In genomic region chr12:15956413-15957185, GRCh38 we compare ENCODE assay signal across 18 cellular contexts. TPM values are rescaled to one million over a fixed set of nuclear protein-coding genes. Genes with fewer than 3 reads are reported as not detected.
DNase-seq lines count a peak whose midpoint lies in the region; ATAC-seq, FAIRE-seq and TF ChIP-seq lines count a peak whose summit lies in the region.
"Had no signal": no experiment of that assay in that cellular context is flagged by ENCODE, and none has a peak within 500 bp of the region (broad histone marks: within the 10 kb centered on the region; RNA-seq: fewer than 3 reads in every experiment).

No MANE protein-coding gene starts in this region.

- DNase-seq in HepG2 (ENCODE audit: low spot score) = no peak
- DNase-seq in GM12878 (ENCODE audit: low read depth, low spot score) = no peak
- DNase-seq in left kidney (ENCODE audit: low read depth, low spot score) = peak; percentile 70
- DNase-seq in neuronal stem cell (ENCODE audit: low spot score) = no peak
- no peak for DNase-seq in SKM-1 (lab: John Stamatoyannopoulos, UW; ENCODE audit: unreplicated experiment)
- no peak for DNase-seq in GOT3 (lab: John Stamatoyannopoulos, UW)
- no peak for DNase-seq in NCI-H1930 (lab: John Stamatoyannopoulos, UW)
- DNase-seq: activated CD8-positive, alpha-beta T cell treated with anti-CD3 and anti-CD28 coated beads, Interleukin-2, amount 10 ng/mL, durations not matched to agents 7 days and 5 days; activated effector memory CD4-positive, alpha-beta T cell treated with Interleukin-2 at 50 U/mL for 16 hours; lower lobe of right lung; NCI-H1092; Peyer's patch; stimulated activated CD4-positive, alpha-beta T cell treated with anti-CD3 and anti-CD28 coated beads, Interleukin-2, amount 100 ng/mL, for 24 hours; SW 1271; WERI-Rb-1 had no signal

- no peak overlapping the region for H2BK15ac ChIP-seq in neuronal stem cell (ENCODE audit: low read length)

- H4K20me1 ChIP-seq in HepG2 (ENCODE audit: insufficient read depth, low read length) (no peaks in the 10 kb centered on the region), GM12878 (ENCODE audit: control insufficient read depth, insufficient read depth) (no peaks in the 10 kb centered on the region)

- WGBS in liver = 72% methylated on average over 9 of the region's 9 CpGs
- WGBS in HepG2 (ENCODE audit: low lambda C conversion rate) = 96% methylated on average over 9 of the region's 9 CpGs
- WGBS in GM12878 (ENCODE audit: insufficient coverage, insufficient replicate concordance, low lambda C conversion rate, missing lambda C conversion rate) = 95% methylated on average over 9 of the region's 9 CpGs
- WGBS in neuronal stem cell (ENCODE audit: extremely low coverage in 2 of 2, insufficient read length in 2 of 2, insufficient replicate concordance in 1 of 2), 2 donors = no CpG with 5 or more reads among the region's 9 CpGs

- no peak overlapping the region for H2AK5ac ChIP-seq in neuronal stem cell (ENCODE audit: low read depth, low read length)

- no peak overlapping the region for H4K8ac ChIP-seq in neuronal stem cell (ENCODE audit: low read depth, low read length)

- no peak overlapping the region for H2BK5ac ChIP-seq in neuronal stem cell (ENCODE audit: low read length)

- H3K4me1 ChIP-seq in liver (ENCODE audit: control insufficient read depth in 4 of 4, insufficient read depth in 4 of 4, low read length in 3 of 4) (peaks cover 0 to 8% (median 2%) of the 10 kb centered on the region in 4 donors), HepG2 (ENCODE audit: insufficient read depth, low read length) (peaks cover 11% of the 10 kb centered on the region; the same call in 1 of the 2 replicates), GM12878 (ENCODE audit: control insufficient read depth, insufficient read depth, low read length) (no peaks in the 10 kb centered on the region), neuronal stem cell (ENCODE audit: control insufficient read depth in 2 of 2, insufficient read depth in 1 of 2, low read depth in 1 of 2, low read length in 2 of 2) (no peaks in the 10 kb centered on the region)
- H3K4me1 ChIP-seq: lower lobe of right lung, Peyer's patch, right atrium auricular region had no signal

- POLR2A ChIA-PET in HepG2 (lab: Yijun Ruan, JAX) (no interaction called here), GM12878 (lab: Charles Lee) (no interaction called here)

- TF ChIP-seq EP300 in HepG2 (IDR thresholded peaks at IDR 0.05; ENCODE audit: low read depth in 2 of 2, low read length in 2 of 2) (no peak), HepG2 (CRISPR knock-in tag; IDR thresholded peaks at IDR 0.05; ENCODE audit: borderline replicate concordance) (no peak), GM12878 (IDR thresholded peaks at IDR 0.05; ENCODE audit: borderline replicate concordance in 1 of 2, control insufficient read depth in 1 of 2, low read depth in 2 of 2, low read length in 2 of 2) (no peak)

- H3K4me2 ChIP-seq in HepG2 (ENCODE audit: low read depth, low read length) (no peak overlapping the region), GM12878 (ENCODE audit: control insufficient read depth, insufficient read depth) (no peak overlapping the region), neuronal stem cell (ENCODE audit: insufficient read depth, low read length, poor library complexity, severe bottlenecking) (no peak overlapping the region)

- no peaks in the 10 kb centered on the region for H3K9me3 ChIP-seq in liver (ENCODE audit: control insufficient read depth in 4 of 4, low read length in 3 of 4)
- H3K9me3 ChIP-seq in HepG2 (ENCODE audit: low read length) = no peaks in the 10 kb centered on the region
- H3K9me3 ChIP-seq in GM12878 (replicated peaks; ENCODE audit: control insufficient read depth, insufficient read depth, low read length) = no peaks in the 10 kb centered on the region
- H3K9me3 ChIP-seq in neuronal stem cell (replicated peaks in 1 of 2; ENCODE audit: control insufficient read depth in 2 of 2, insufficient read depth in 1 of 2, low read depth in 1 of 2, low read length in 2 of 2) = peaks cover 0 to 2% of the 10 kb centered on the region in 2 donors
- H3K9me3 ChIP-seq: lower lobe of right lung, Peyer's patch, right atrium auricular region had no signal

- H3K27me3 ChIP-seq in liver (ENCODE audit: control insufficient read depth in 4 of 4, insufficient read depth in 4 of 4, low read length in 3 of 4) (no peaks in the 10 kb centered on the region), HepG2 (ENCODE audit: control insufficient read depth in 1 of 2, insufficient read depth in 2 of 2, low read length in 2 of 2) (no peaks in the 10 kb centered on the region), GM12878 (replicated peaks in 1 of 2; ENCODE audit: control insufficient read depth in 2 of 2, insufficient read depth in 2 of 2, low read length in 1 of 2) (no peaks in the 10 kb centered on the region), neuronal stem cell (ENCODE audit: control insufficient read depth in 3 of 3, insufficient read depth in 3 of 3, low read depth in 1 of 3, low read length in 3 of 3) (no peaks in the 10 kb centered on the region)
- H3K27me3 ChIP-seq: Peyer's patch, right atrium auricular region had no signal

- no peak overlapping the region for H3K14ac ChIP-seq in neuronal stem cell (ENCODE audit: low read length)

- BruUV-seq in HepG2 (replicated peaks; lab: Mats Ljungman, UMichigan) (no TSS peak), GM12878 (replicated peaks; lab: Mats Ljungman, UMichigan) (no TSS peak)

- ATAC-seq in HepG2 (no peak; the same call in 2 of the 3 replicates), GM12878 (peak; percentile 19; the same call in 1 of the 3 replicates)
- ATAC-seq: activated CD8-positive, alpha-beta T cell treated with anti-CD3 and anti-CD28 coated beads, Interleukin-2, amount 10 ng/mL, durations not matched to agents 7 days and 5 days; lower lobe of right lung had no signal

- no peak for TF ChIP-seq RAD21 in liver (IDR thresholded peaks at IDR 0.05)
- no peak for TF ChIP-seq RAD21 in HepG2 (CRISPR knock-in tag; IDR thresholded peaks at IDR 0.05)
- TF ChIP-seq RAD21 in GM12878 (IDR thresholded peaks at IDR 0.05; ENCODE audit: insufficient read depth, low read depth, low read length) = no peak

- SMC1A ChIA-PET in GM12878 (lab: Charles Lee; ENCODE audit: uncharacterized antibody, unreplicated experiment) = no interaction called here

- intact Hi-C loops in HepG2 (cut with micrococcal nuclease; ENCODE audit: unreplicated experiment) = no loop called here
- intact Hi-C loops in GM12878 (cut with micrococcal nuclease; ENCODE audit: unreplicated experiment) = no loop called here

- CTCF ChIA-PET in HepG2 (lab: Yijun Ruan, JAX; ENCODE audit: low intra/inter-chr PET ratio, low total read pairs) = no interaction called here
- CTCF ChIA-PET in GM12878 (lab: Yijun Ruan, JAX) = no interaction called here

- H3K79me1 ChIP-seq in neuronal stem cell (ENCODE audit: low read depth, low read length) = no peaks in the 10 kb centered on the region

- H3K4me3 ChIP-seq in liver (ENCODE audit: low read depth in 1 of 3, low read length in 3 of 3) (no peak overlapping the region), HepG2 (replicated peaks in 1 of 3; ENCODE audit: insufficient read depth in 1 of 3, low read depth in 2 of 3, low read length in 3 of 3) (no peak overlapping the region), GM12878 (no peak overlapping the region), neuronal stem cell (ENCODE audit: low read length in 2 of 2) (no peak overlapping the region)
- H3K4me3 ChIP-seq: lower lobe of right lung, Peyer's patch, right atrium auricular region had no signal

- H2BK12ac ChIP-seq in neuronal stem cell (ENCODE audit: low read length) = no peak overlapping the region

- no peak for TF ChIP-seq POLR2A in HepG2 (IDR thresholded peaks at IDR 0.05; ENCODE audit: insufficient read depth in 1 of 2, low read depth in 2 of 2, low read length in 2 of 2)
- TF ChIP-seq POLR2A in GM12878 (IDR thresholded peaks at IDR 0.05; ENCODE audit: low read depth, low read length) = no peak

- no peak for FAIRE-seq in HepG2 (lab: Jason Lieb, UNC)
- FAIRE-seq in GM12878 (lab: Jason Lieb, UNC) = no peak
- FAIRE-seq: H54 had no signal

- H3K9ac ChIP-seq in liver (ENCODE audit: low read depth in 1 of 2, low read length in 2 of 2) (no peak overlapping the region), HepG2 (ENCODE audit: insufficient read depth, low read depth, low read length) (no peak overlapping the region), GM12878 (ENCODE audit: control insufficient read depth, insufficient read depth, low read length) (no peak overlapping the region), neuronal stem cell (ENCODE audit: low read depth, low read length, poor library complexity) (no peak overlapping the region)

- no peak for TF ChIP-seq CTCF in liver (IDR thresholded peaks at IDR 0.05; ENCODE audit: low read depth, low read length, missing input control)
- no peak for TF ChIP-seq CTCF in HepG2 (CRISPR knock-in tag; IDR thresholded peaks at IDR 0.05)
- TF ChIP-seq CTCF in GM12878 (IDR thresholded peaks at IDR 0.05 in 2 of 3, conservative IDR thresholded peaks at IDR 0.05 in 1 of 3; ENCODE audit: control insufficient read depth in 2 of 3, extremely low read depth in 1 of 3, insufficient read depth in 1 of 3, low read depth in 3 of 3, low read length in 3 of 3) = no peak

- H2AFZ ChIP-seq in HepG2 (ENCODE audit: low read length) (no peak overlapping the region), GM12878 (ENCODE audit: control insufficient read depth, low read depth, low read length) (no peak overlapping the region), neuronal stem cell (ENCODE audit: low read length) (no peak overlapping the region)

- RAD21 ChIA-PET in GM12878 (lab: Charles Lee; ENCODE audit: unreplicated experiment) = no interaction called here

- in situ Hi-C loops in HepG2 (cut with HindIII; ENCODE audit: extremely low pct_ligation_motif_present, low pct_unique_long_range_greater_than_20kb) = no loop called here
- in situ Hi-C loops in GM12878 (cut with MboI) = no loop called here

- H2BK120ac ChIP-seq in neuronal stem cell (ENCODE audit: low read depth, low read length) = no peak overlapping the region

- H3K79me2 ChIP-seq in HepG2 (ENCODE audit: insufficient read depth, low read length) = no peaks in the 10 kb centered on the region
- H3K79me2 ChIP-seq in GM12878 (ENCODE audit: control insufficient read depth, insufficient read depth, low read length) = no peaks in the 10 kb centered on the region

- no peak overlapping the region for H3K23ac ChIP-seq in neuronal stem cell (ENCODE audit: low read depth, low read length, poor library complexity)

- H3K27ac ChIP-seq in liver (ENCODE audit: low read depth in 1 of 2, low read length in 2 of 2) = no peak overlapping the region
- H3K27ac ChIP-seq in HepG2 (ENCODE audit: extremely low read length, insufficient read depth, low read length) = no peak overlapping the region
- H3K27ac ChIP-seq in GM12878 (ENCODE audit: control insufficient read depth, insufficient read depth) = no peak overlapping the region
- no peak overlapping the region for H3K27ac ChIP-seq in neuronal stem cell (replicated peaks; ENCODE audit: low read length)
- H3K27ac ChIP-seq: lower lobe of right lung, Peyer's patch, right atrium auricular region, WERI-Rb-1 had no signal

- H3K36me3 ChIP-seq in liver (ENCODE audit: control insufficient read depth in 4 of 4, insufficient read depth in 3 of 4, low read depth in 1 of 4, low read length in 3 of 4) = peaks cover 0 to 10% (median 5%) of the 10 kb centered on the region in 4 donors
- peaks cover 1 to 13% of the 10 kb centered on the region in 2 experiments; a peak in 2 of 5 replicates for H3K36me3 ChIP-seq in HepG2 (replicated peaks in 1 of 2; ENCODE audit: control insufficient read depth in 1 of 2, insufficient read depth in 2 of 2, low read length in 2 of 2)
- no peaks in the 10 kb centered on the region; a peak in 2 of 4 replicates for H3K36me3 ChIP-seq in GM12878 (ENCODE audit: control insufficient read depth in 2 of 2, insufficient read depth in 2 of 2, low read length in 1 of 2)
- H3K36me3 ChIP-seq in neuronal stem cell (replicated peaks in 1 of 2; ENCODE audit: control insufficient read depth in 2 of 2, insufficient read depth in 2 of 2, low read length in 2 of 2) = peaks cover 2 to 36% of the 10 kb centered on the region in 2 donors

- H4K91ac ChIP-seq in neuronal stem cell (ENCODE audit: low read depth, low read length, poor library complexity) = no peak overlapping the region

- H3K4ac ChIP-seq in neuronal stem cell (ENCODE audit: low read length) = no peak overlapping the region

- H3K18ac ChIP-seq in neuronal stem cell (ENCODE audit: low read length) = no peak overlapping the region

RNA-seq across cellular contexts. Expression of gene DERA, which starts 45.5 kb away (rescaled TPM):
- total RNA-seq in liver = 10 to 100 TPM; 47.6 to 65.2 TPM
- 10 to 100 TPM; 32.9 to 57.2 TPM for polyA plus RNA-seq in liver
- 51.3 and 59.9 TPM in 2 replicates for total RNA-seq in HepG2 (2016; rRNA removed; fragmentation: Illumina TruSeq; extraction: Trizol)
- total RNA-seq in HepG2 (2016; cell fraction: cytosol; rRNA removed; fragmentation: Illumina TruSeq; extraction: Trizol; ENCODE audit: low read depth) = 27.8 and 33.3 TPM in 2 replicates
- 54.4 and 63.8 TPM in 2 replicates for total RNA-seq in HepG2 (2016; cell fraction: insoluble cytoplasmic fraction; rRNA removed; fragmentation: Illumina TruSeq; extraction: Trizol)
- total RNA-seq in HepG2 (2016; cell fraction: membrane; rRNA removed; fragmentation: Illumina TruSeq; extraction: Trizol) = 39.9 and 46.1 TPM in 2 replicates
- total RNA-seq in HepG2 (2016; cell fraction: nucleus; rRNA removed; fragmentation: Illumina TruSeq; extraction: Trizol) = 28.7 and 30.1 TPM in 2 replicates
- 15.8 and 24.0 TPM in 2 replicates for polyA plus RNA-seq in HepG2 (2011; rRNA removed)
- 12.1 and 15.7 TPM in 2 replicates for polyA plus RNA-seq in HepG2 (2011; cell fraction: cytosol; rRNA removed)
- polyA plus RNA-seq in HepG2 (2011; cell fraction: nucleus; rRNA removed) = 6.4 and 7.9 TPM in 2 replicates
- polyA plus RNA-seq in HepG2 (2012) = 18.4 and 33.0 TPM in 2 replicates
- 24.4 and 28.5 TPM in 2 replicates for polyA plus RNA-seq in HepG2 (2016; cell fraction: cytosol; fragmentation: Illumina TruSeq; extraction: Trizol; ENCODE audit: low read depth)
- polyA plus RNA-seq in HepG2 (2016; cell fraction: insoluble cytoplasmic fraction; fragmentation: Illumina TruSeq; extraction: Trizol; ENCODE audit: low read depth) = 52.6 and 55.1 TPM in 2 replicates
- 34.2 and 34.9 TPM in 2 replicates for polyA plus RNA-seq in HepG2 (2016; cell fraction: membrane; fragmentation: Illumina TruSeq; extraction: Trizol; ENCODE audit: low read depth)
- 30.6 and 34.6 TPM in 2 replicates for polyA plus RNA-seq in HepG2 (2016; cell fraction: nucleus; fragmentation: Illumina TruSeq; extraction: Trizol; ENCODE audit: insufficient read depth, low read depth)
- polyA minus RNA-seq in HepG2 (2011; rRNA and poly(A)+ RNA removed; ENCODE audit: low replicate concordance) = 6.9 and 14.3 TPM in 2 replicates
- polyA minus RNA-seq in HepG2 (2011; cell fraction: cytosol; rRNA and poly(A)+ RNA removed) = 14.5 and 18.7 TPM in 2 replicates
- 25.6 and 25.8 TPM in 2 replicates for polyA minus RNA-seq in HepG2 (2011; cell fraction: nucleus; rRNA and poly(A)+ RNA removed)
- 28.0 and 28.8 TPM in 2 replicates for total RNA-seq in GM12878 (2013; cell fraction: nucleolus; rRNA removed)
- total RNA-seq in GM12878 (2014; rRNA removed) = 37.9 and 49.8 TPM in 2 replicates
- total RNA-seq in GM12878 (2014; rRNA removed; fragmentation: Illumina TruSeq; extraction: Trizol) = 42.3 and 42.6 TPM in 2 replicates
- total RNA-seq in GM12878 (2021) = 33.4 and 34.9 TPM in 2 replicates
- polyA plus RNA-seq in GM12878 (2011; ENCODE audit: low read depth) = 15.8 TPM
- polyA plus RNA-seq in GM12878 (2011; rRNA removed) = 39.3 and 60.6 TPM in 2 replicates
- 17.5 and 20.2 TPM in 2 replicates for polyA plus RNA-seq in GM12878 (2011; cell fraction: cytosol; rRNA removed)
- polyA plus RNA-seq in GM12878 (2011; cell fraction: nucleus; rRNA removed) = 18.8 and 23.7 TPM in 2 replicates
- 15.0 and 20.5 TPM in 2 replicates for polyA plus RNA-seq in GM12878 (2012)
- polyA plus RNA-seq in GM12878 (2014; fragmentation: Illumina TruSeq; extraction: Trizol) = 36.9 and 59.1 TPM in 2 replicates
- 10 to 100 TPM; 64.2 to 97.1 TPM for polyA plus RNA-seq in GM12878 (2014; fragmentation: Nextera tagmentation; extraction: Ambion mirVana)
- 35.0 and 36.2 TPM in 2 replicates for polyA plus RNA-seq in GM12878 (2014; rRNA removed)
- polyA plus RNA-seq in GM12878 (2016; fragmentation: Nextera tagmentation; extraction: Ambion mirVana) = 10 to 100 TPM; 71.0 to 76.4 TPM
- 38.2 and 38.8 TPM in 2 replicates for polyA minus RNA-seq in GM12878 (2011; rRNA and poly(A)+ RNA removed)
- 12.6 and 13.6 TPM in 2 replicates for polyA minus RNA-seq in GM12878 (2011; cell fraction: cytosol; rRNA and poly(A)+ RNA removed)
- 16.5 and 17.3 TPM in 2 replicates for polyA minus RNA-seq in GM12878 (2011; cell fraction: nucleus; rRNA and poly(A)+ RNA removed)
- polyA plus RNA-seq in neuronal stem cell (2013, experiment 1 of 2) = 50.5 TPM
- 50.3 TPM for polyA plus RNA-seq in neuronal stem cell (2013, experiment 2 of 2)
